Comparison of ENCODE assay signal across 35 cellular contexts in genomic region chr18:31185551-31185950, GRCh38. TPM values are rescaled to one million over a fixed set of nuclear protein-coding genes. Genes with fewer than 3 reads are reported as not detected.
DNase-seq lines count a peak whose midpoint lies in the region; FAIRE-seq and TF ChIP-seq lines count a peak whose summit lies in the region.
"Had no signal": no experiment of that assay in that cellular context is flagged by ENCODE, and none has a peak within 500 bp of the region (broad histone marks: within the 10 kb centered on the region; RNA-seq: fewer than 3 reads in every experiment).

No MANE protein-coding gene starts in this region.

- H3K27me3 ChIP-seq in hepatocyte (no peaks in the 10 kb centered on the region), prostate gland (replicated peaks; ENCODE audit: insufficient read depth) (no peaks in the 10 kb centered on the region)
- H3K27me3 ChIP-seq: BLaER1, esophagus squamous epithelium, gastrocnemius medialis, Peyer's patch, transverse colon had no signal

- H3K4me3 ChIP-seq in LNCaP clone FGC (ENCODE audit: low read depth, low read length) (no peak overlapping the region), hepatocyte (no peak overlapping the region), prostate gland (no peak overlapping the region), kidney (ENCODE audit: low read length in 2 of 2) (no peak overlapping the region)
- H3K4me3 ChIP-seq: BLaER1, esophagus squamous epithelium, gastrocnemius medialis, Peyer's patch, transverse colon had no signal

- H3K27ac ChIP-seq in hepatocyte, result peak overlapping the region; percentile 26
- peak overlapping the region in 1 of 2 donors; percentile 56 for H3K27ac ChIP-seq in prostate gland
- no peak overlapping the region for H3K27ac ChIP-seq in kidney (ENCODE audit: low read depth in 2 of 2, low read length in 2 of 2)
- H3K27ac ChIP-seq: BLaER1, gastrocnemius medialis, Peyer's patch, transverse colon had no signal

- no peak overlapping the region for H3K9ac ChIP-seq in kidney (ENCODE audit: low read length in 2 of 2)
- H3K9ac ChIP-seq: BLaER1 had no signal

- H3K4me2 ChIP-seq in hepatocyte, result no peak overlapping the region
- H3K4me2 ChIP-seq: BLaER1 had no signal

- no peaks in the 10 kb centered on the region for H3K9me3 ChIP-seq in hepatocyte (ENCODE audit: low read depth)
- H3K9me3 ChIP-seq in prostate gland, result no peaks in the 10 kb centered on the region
- no peaks in the 10 kb centered on the region for H3K9me3 ChIP-seq in kidney (ENCODE audit: control insufficient read depth in 1 of 2, low read length in 2 of 2)
- H3K9me3 ChIP-seq: BLaER1, esophagus squamous epithelium, gastrocnemius medialis, Peyer's patch, transverse colon had no signal

- no peak overlapping the region for H3K4me3 Mint-ChIP-seq in osteocyte (ENCODE audit: unreplicated experiment)
- H3K4me3 Mint-ChIP-seq: activated naive CD8-positive, alpha-beta T cell treated with anti-CD3 and anti-CD28 coated beads for 36 hours; natural killer cell; T-helper 1 cell treated with Interleukin-12 subunit alpha and Interleukin-12 subunit beta and Interleukin-4 antibody, amounts not matched to agents 30 μg/mL and 1 μg/mL, for 36 hours had no signal

- FAIRE-seq in kidney (lab: Jason Lieb, UNC), result no peak
- FAIRE-seq: G401.6, H1, small intestine had no signal

- H3K36me3 ChIP-seq in hepatocyte (replicated peaks; ENCODE audit: insufficient read depth, low read depth) (no peaks in the 10 kb centered on the region), prostate gland (no peaks in the 10 kb centered on the region), kidney (ENCODE audit: control insufficient read depth in 1 of 2, insufficient read depth in 2 of 2, low read length in 2 of 2) (no peaks in the 10 kb centered on the region)
- H3K36me3 ChIP-seq: BLaER1, esophagus squamous epithelium, gastrocnemius medialis, Peyer's patch, transverse colon had no signal

- no peak overlapping the region for H3K27ac Mint-ChIP-seq in osteocyte (ENCODE audit: unreplicated experiment)
- H3K27ac Mint-ChIP-seq: activated naive CD8-positive, alpha-beta T cell treated with anti-CD3 and anti-CD28 coated beads for 36 hours; natural killer cell; T-helper 1 cell treated with Interleukin-12 subunit alpha and Interleukin-12 subunit beta and Interleukin-4 antibody, amounts not matched to agents 30 μg/mL and 1 μg/mL, for 36 hours had no signal

- H3K9me2 ChIP-seq in hepatocyte (replicated peaks; ENCODE audit: insufficient read depth), result no peaks in the 10 kb centered on the region

- no peaks in the 10 kb centered on the region for H3K79me2 ChIP-seq in hepatocyte

- intact Hi-C loops in prostate gland (cut with DNase I) (no loop called here), kidney (cut with DNase I) (no loop called here)

- no peaks in the 10 kb centered on the region for H3K4me1 ChIP-seq in hepatocyte (ENCODE audit: insufficient read depth)
- no peaks in the 10 kb centered on the region for H3K4me1 ChIP-seq in prostate gland (replicated peaks)
- H3K4me1 ChIP-seq in kidney (ENCODE audit: control insufficient read depth in 1 of 2, insufficient read depth in 1 of 2, low read depth in 1 of 2, low read length in 2 of 2), result no peaks in the 10 kb centered on the region
- H3K4me1 ChIP-seq: BLaER1, gastrocnemius medialis, Peyer's patch, transverse colon had no signal

- no peaks in the 10 kb centered on the region for H4K20me1 ChIP-seq in hepatocyte (ENCODE audit: insufficient read depth, poor library complexity, severe bottlenecking)
- H4K20me1 ChIP-seq: BLaER1 had no signal

- H3K36me3 Mint-ChIP-seq in osteocyte (ENCODE audit: unreplicated experiment), result no peaks in the 10 kb centered on the region
- H3K36me3 Mint-ChIP-seq: activated naive CD8-positive, alpha-beta T cell treated with anti-CD3 and anti-CD28 coated beads for 36 hours; natural killer cell had no signal

- peaks cover 6% of the 10 kb centered on the region for H3K9me3 Mint-ChIP-seq in osteocyte (ENCODE audit: unreplicated experiment)
- H3K9me3 Mint-ChIP-seq: activated naive CD8-positive, alpha-beta T cell treated with anti-CD3 and anti-CD28 coated beads for 36 hours had no signal

- WGBS in hepatocyte (ENCODE audit: low lambda C conversion rate, missing lambda C conversion rate), result 42% methylated on average over 2 of the region's 2 CpGs
- WGBS in prostate gland, result 15% methylated on average over 2 of the region's 2 CpGs

- TF ChIP-seq POLR2A in prostate gland (IDR thresholded peaks at IDR 0.05), result no peak

- peak; percentile 44 for DNase-seq in LNCaP clone FGC (ENCODE audit: low read depth)
- peak; percentile 24 for DNase-seq in astrocyte of the hippocampus (ENCODE audit: low read depth, low spot score)
- DNase-seq in hepatocyte (ENCODE audit: low spot score), result no peak
- peak; percentile 39 for DNase-seq in prostate gland (ENCODE audit: low spot score)
- no peak for DNase-seq in kidney
- no peak for DNase-seq in NCI-H774 (lab: John Stamatoyannopoulos, UW)
- no peak for DNase-seq in osteocyte (ENCODE audit: extremely low spot score, unreplicated experiment)
- DNase-seq: activated CD4-positive, alpha-beta T cell treated with anti-CD3 and anti-CD28 coated beads for 1 hour; activated CD8-positive, alpha-beta memory T cell treated with anti-CD3 and anti-CD28 coated beads for 24 hours; activated effector memory CD4-positive, alpha-beta T cell treated with Interleukin-2 at 50 U/mL for 16 hours; activated naive CD8-positive, alpha-beta T cell treated with anti-CD3 and anti-CD28 coated beads for 36 hours; DMS153; esophagus squamous epithelium; gastrocnemius medialis; hippocampal formation; midbrain; natural killer cell; NCI-H1092 treated with DMSO at 0.1 percent for 48 hours; NCI-H187 treated with DMSO at 0.1 percent for 48 hours; NCI-H526 treated with DMSO at 0.1 percent for 48 hours; Peyer's patch; retina; small intestine; stimulated activated CD4-positive, alpha-beta T cell treated with anti-CD3 and anti-CD28 coated beads, Interleukin-1b, Interleukin-23, amount 100 ng/mL, for 48 hours; transverse colon had no signal

- no peak for TF ChIP-seq CTCF in LNCaP clone FGC (IDR thresholded peaks at IDR 0.05; ENCODE audit: control insufficient read depth, extremely low read depth, insufficient read depth)
- TF ChIP-seq CTCF in hepatocyte (IDR thresholded peaks at IDR 0.05; ENCODE audit: poor library complexity), result no peak
- TF ChIP-seq CTCF in prostate gland (IDR thresholded peaks at IDR 0.05), result no peak
- no peak for TF ChIP-seq CTCF in kidney (IDR thresholded peaks at IDR 0.05; ENCODE audit: borderline replicate concordance, extremely low read depth, insufficient read depth)
- no peak for TF ChIP-seq CTCF in osteocyte (IDR thresholded peaks at IDR 0.05)

- peaks cover 6% of the 10 kb centered on the region for H3K4me1 Mint-ChIP-seq in osteocyte (ENCODE audit: unreplicated experiment)
- H3K4me1 Mint-ChIP-seq: activated naive CD8-positive, alpha-beta T cell treated with anti-CD3 and anti-CD28 coated beads for 36 hours; natural killer cell had no signal

- peaks cover 26% of the 10 kb centered on the region for H3K27me3 Mint-ChIP-seq in osteocyte (ENCODE audit: unreplicated experiment)
- H3K27me3 Mint-ChIP-seq: activated naive CD8-positive, alpha-beta T cell treated with anti-CD3 and anti-CD28 coated beads for 36 hours had no signal

- no peak overlapping the region for H2AFZ ChIP-seq in hepatocyte

RNA-seq across cellular contexts. Expression of gene DSC1, which starts 22.9 kb away (rescaled TPM):
- total RNA-seq in hepatocyte (0.30 and 0.56 TPM in 2 replicates), prostate gland (1 to 10 TPM in 1 of 2 donors, under 1 TPM in 1; 0.23 to 2.1 TPM), kidney (not detected), osteocyte (not detected in 2 replicates)
- polyA plus RNA-seq in hepatocyte (0.26 TPM in 1 of 2 replicates, not detected in the other), kidney (ENCODE audit: insufficient read depth, low read depth, low replicate concordance) (not detected)
- total RNA-seq: chondrocyte, gastrocnemius medialis, H1, liver, M059J, osteoblast, SK-MEL-5, transverse colon had no signal
- polyA plus RNA-seq: AG04450, liver, small intestine had no signal

Comparison
In these comparisons a context has a peak if more than half of its experiments do, and no peak if none do; other contexts are left out.
1. DNase-seq: peak in LNCaP clone FGC (single experiment), astrocyte of the hippocampus (single experiment) and prostate gland (single experiment); none in hepatocyte (single experiment), kidney (single experiment), NCI-H774 (single experiment) and osteocyte (single experiment).